Comparison of ENCODE assay signal across 1 cellular context in the genomic region with DNA sequence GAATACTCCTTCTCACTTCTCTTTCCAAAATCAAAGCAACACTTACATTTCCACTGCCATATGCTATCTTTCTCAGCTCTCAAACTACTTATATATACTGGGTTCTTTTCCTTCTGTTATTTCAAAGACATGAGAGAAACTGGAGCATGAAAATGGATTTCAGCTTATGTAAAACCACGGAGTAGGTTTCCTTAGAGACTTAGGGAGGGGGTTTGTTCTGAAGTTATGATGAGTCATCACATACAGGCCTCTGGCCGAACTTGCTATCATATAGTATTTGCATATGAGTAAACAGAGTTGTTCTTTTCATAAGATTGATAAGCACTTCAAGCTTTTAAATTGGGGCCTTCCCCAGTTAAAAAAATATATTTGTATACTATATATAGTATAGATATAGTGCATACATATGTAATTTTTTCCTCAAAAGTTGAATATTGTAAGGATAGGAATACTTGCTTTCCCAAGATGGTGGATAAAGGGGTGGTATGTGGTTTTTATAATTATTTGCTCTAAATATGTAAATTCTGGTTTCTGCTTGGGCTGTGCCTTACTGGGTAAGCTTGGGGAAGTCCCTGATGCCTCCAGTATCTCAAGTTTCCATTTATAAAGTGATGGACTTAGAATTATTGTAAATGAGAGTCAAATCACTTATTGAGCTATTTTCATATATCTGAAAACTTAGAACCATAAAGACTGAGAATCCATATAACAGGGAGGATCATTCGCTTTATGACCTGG.
TF ChIP-seq lines count a peak whose summit lies in the region.

No MANE protein-coding gene starts in this region.

TF ChIP-seq in WTC11, 78 proteins besides CTCF, POLR2A, EP300 and RAD21 (continued from another document):
- no peak for TF ChIP-seq ZNF317 (CRISPR knock-in tag; IDR thresholded peaks at IDR 0.05; ENCODE audit: borderline replicate concordance, low read depth)
- TF ChIP-seq ESRRA (CRISPR knock-in tag; IDR thresholded peaks at IDR 0.05; ENCODE audit: borderline replicate concordance), result no peak
- TF ChIP-seq, protein P1, sequence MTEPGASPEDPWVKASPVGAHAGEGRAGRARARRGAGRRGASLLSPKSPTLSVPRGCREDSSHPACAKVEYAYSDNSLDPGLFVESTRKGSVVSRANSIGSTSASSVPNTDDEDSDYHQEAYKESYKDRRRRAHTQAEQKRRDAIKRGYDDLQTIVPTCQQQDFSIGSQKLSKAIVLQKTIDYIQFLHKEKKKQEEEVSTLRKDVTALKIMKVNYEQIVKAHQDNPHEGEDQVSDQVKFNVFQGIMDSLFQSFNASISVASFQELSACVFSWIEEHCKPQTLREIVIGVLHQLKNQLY (CRISPR knock-in tag; IDR thresholded peaks at IDR 0.05), result no peak
- no peak for TF ChIP-seq ZNF396 (CRISPR knock-in tag; IDR thresholded peaks at IDR 0.05; ENCODE audit: borderline replicate concordance)
- TF ChIP-seq ATF3 (CRISPR knock-in tag; conservative IDR thresholded peaks at IDR 0.05), result no peak
- no peak for TF ChIP-seq FOXK1 (CRISPR knock-in tag; IDR thresholded peaks at IDR 0.05)
- no peak for TF ChIP-seq ZNF219 (CRISPR knock-in tag; IDR thresholded peaks at IDR 0.05; ENCODE audit: borderline replicate concordance)
- TF ChIP-seq JAZF1 (CRISPR knock-in tag; IDR thresholded peaks at IDR 0.05), result no peak
- no peak for TF ChIP-seq HMGA2 (CRISPR knock-in tag; IDR thresholded peaks at IDR 0.05)
- no peak for TF ChIP-seq ERG (CRISPR knock-in tag; IDR thresholded peaks at IDR 0.05)
- TF ChIP-seq, protein P2, sequence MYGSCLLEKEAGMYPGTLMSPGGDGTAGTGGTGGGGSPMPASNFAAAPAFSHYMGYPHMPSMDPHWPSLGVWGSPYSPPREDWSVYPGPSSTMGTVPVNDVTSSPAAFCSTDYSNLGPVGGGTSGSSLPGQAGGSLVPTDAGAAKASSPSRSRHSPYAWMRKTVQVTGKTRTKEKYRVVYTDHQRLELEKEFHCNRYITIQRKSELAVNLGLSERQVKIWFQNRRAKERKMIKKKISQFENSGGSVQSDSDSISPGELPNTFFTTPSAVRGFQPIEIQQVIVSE (CRISPR knock-in tag; IDR thresholded peaks at IDR 0.05; ENCODE audit: borderline replicate concordance), result no peak
- TF ChIP-seq TEAD1 (CRISPR knock-in tag; IDR thresholded peaks at IDR 0.05), result no peak
